ENCODE assay signal across 25 cellular contexts in the genomic region with DNA sequence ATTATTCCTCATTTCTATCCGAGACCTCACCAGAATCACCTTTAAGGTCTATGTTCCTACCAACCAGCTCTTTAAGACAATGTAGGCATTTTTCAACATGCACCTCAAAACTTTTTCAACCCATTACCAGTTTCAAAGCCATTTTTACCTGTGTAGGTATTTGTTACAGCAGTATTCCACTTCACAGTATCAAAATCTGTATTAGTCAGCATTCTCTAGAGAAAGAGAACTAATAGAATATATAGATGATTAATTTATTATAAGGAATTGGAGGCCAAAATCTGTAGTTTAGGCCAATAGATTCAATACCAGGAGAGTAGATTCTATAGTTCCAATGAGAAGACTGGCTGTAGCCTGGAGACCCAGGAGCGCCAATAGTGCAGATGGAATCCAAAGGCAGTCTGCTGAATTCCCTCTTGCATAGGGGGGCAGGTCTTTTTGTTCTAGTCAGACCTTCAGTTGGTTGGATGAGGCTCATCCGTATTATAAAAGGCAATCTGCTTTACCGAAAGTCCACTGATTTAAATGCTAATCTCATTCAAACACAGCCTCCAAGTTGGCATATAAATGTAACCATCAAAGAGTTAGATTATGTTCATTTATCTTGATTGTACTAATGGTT.
"Had no signal": no experiment of that assay in that cellular context is flagged by ENCODE, and none has a peak within 500 bp of the region (broad histone marks: within the 10 kb centered on the region; RNA-seq: fewer than 3 reads in every experiment).

No MANE protein-coding gene starts in this region.

- H3K27me3 Mint-ChIP-seq: activated CD8-positive, alpha-beta T cell treated with anti-CD3 and anti-CD28 coated beads for 36 hours; activated naive CD4-positive, alpha-beta T cell treated with anti-CD3 and anti-CD28 coated beads, Interleukin-2, amount 50 U/mL, for 24 hours had no signal

- H3K4me1 ChIP-seq: breast epithelium, colonic mucosa had no signal

- H2AFZ ChIP-seq: PC-9 had no signal

- H3K4me1 Mint-ChIP-seq: activated naive CD4-positive, alpha-beta T cell treated with anti-CD3 and anti-CD28 coated beads, Interleukin-2, amount 50 U/mL, for 24 hours had no signal

- ATAC-seq: activated CD4-positive, CD25-positive, alpha-beta regulatory T cell treated with anti-CD3 and anti-CD28 coated beads, Interleukin-2, amount 50 U/mL, for 24 hours; activated CD8-positive, alpha-beta T cell treated with anti-CD3 and anti-CD28 coated beads for 36 hours had no signal

- H3K4me2 ChIP-seq: PC-9 had no signal

- H3K36me3 Mint-ChIP-seq: activated naive CD4-positive, alpha-beta T cell treated with anti-CD3 and anti-CD28 coated beads, Interleukin-2, amount 50 U/mL, for 24 hours had no signal

- H3K9me3 Mint-ChIP-seq: activated naive CD4-positive, alpha-beta T cell treated with anti-CD3 and anti-CD28 coated beads, Interleukin-2, amount 50 U/mL, for 24 hours had no signal

- H3K27me3 ChIP-seq: breast epithelium, colonic mucosa, MG63 had no signal

- H3K4me3 ChIP-seq: breast epithelium, colonic mucosa, MG63, PC-9, SK-N-MC had no signal

- H3K27ac Mint-ChIP-seq: activated CD8-positive, alpha-beta T cell treated with anti-CD3 and anti-CD28 coated beads for 36 hours; activated naive CD4-positive, alpha-beta T cell treated with anti-CD3 and anti-CD28 coated beads, Interleukin-2, amount 50 U/mL, for 24 hours had no signal

- H3K4me3 Mint-ChIP-seq: activated CD8-positive, alpha-beta T cell treated with anti-CD3 and anti-CD28 coated beads for 36 hours; activated naive CD4-positive, alpha-beta T cell treated with anti-CD3 and anti-CD28 coated beads, Interleukin-2, amount 50 U/mL, for 24 hours had no signal

- H3K9me3 ChIP-seq: breast epithelium, colonic mucosa, MG63 had no signal

- H3K36me3 ChIP-seq: breast epithelium, colonic mucosa, MG63, WERI-Rb-1 had no signal

- DNase-seq: activated CD4-positive, alpha-beta T cell treated with anti-CD3 and anti-CD28 coated beads for 4 hours; activated CD8-positive, alpha-beta memory T cell treated with anti-CD3 and anti-CD28 coated beads, Interleukin-2, amount 50 U/mL, for 48 hours; activated CD8-positive, alpha-beta T cell treated with anti-CD3 and anti-CD28 coated beads for 36 hours; activated effector memory CD4-positive, alpha-beta T cell treated with Interleukin-2 at 50 U/mL for 16 hours; activated naive CD4-positive, alpha-beta T cell; activated T-cell treated with anti-CD3 and anti-CD28 coated beads, Interleukin-2, amount 50 U/mL, for 1 hour; aorta; caudate nucleus; colonic mucosa; MG63; NCI-H1105; NCI-H1436; NCI-H1694 treated with DMSO at 0.1 percent for 48 hours; NCI-H2029 treated with DMSO at 0.1 percent for 48 hours; NCI-H345; NCI-H510A; NCI-H526 treated with DMSO at 0.1 percent for 48 hours; PC-9; SIG-M5; T-helper 1 cell; WERI-Rb-1 had no signal

- H3K27ac ChIP-seq: breast epithelium, colonic mucosa, PC-9, SK-N-MC, WERI-Rb-1 had no signal
